Comparison of ENCODE assay signal across 1 cellular context in the genomic region with DNA sequence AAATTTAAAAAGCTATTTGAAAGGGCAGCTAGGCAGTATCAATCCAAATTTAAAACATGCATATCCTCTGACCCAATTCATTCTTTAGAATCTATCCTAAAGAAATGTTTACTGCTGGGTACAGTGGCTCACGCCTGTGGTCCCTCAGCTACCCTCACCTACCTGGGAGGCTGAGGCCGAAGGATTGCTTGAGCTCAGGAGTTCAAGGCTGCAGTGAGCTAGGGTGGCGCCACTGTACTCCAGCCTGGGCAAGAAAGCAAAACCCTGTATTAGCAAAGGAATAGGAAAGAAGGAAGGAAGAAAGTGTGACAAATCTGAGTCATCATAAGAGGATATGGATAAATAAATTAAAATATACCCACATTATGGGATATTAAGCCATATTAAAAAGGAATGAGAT.
TF ChIP-seq lines count a peak whose summit lies in the region.

No MANE protein-coding gene starts in this region.

TF ChIP-seq in WTC11, 78 proteins besides CTCF, POLR2A, EP300 and RAD21 (continued from another document):
- TF ChIP-seq, protein P1, sequence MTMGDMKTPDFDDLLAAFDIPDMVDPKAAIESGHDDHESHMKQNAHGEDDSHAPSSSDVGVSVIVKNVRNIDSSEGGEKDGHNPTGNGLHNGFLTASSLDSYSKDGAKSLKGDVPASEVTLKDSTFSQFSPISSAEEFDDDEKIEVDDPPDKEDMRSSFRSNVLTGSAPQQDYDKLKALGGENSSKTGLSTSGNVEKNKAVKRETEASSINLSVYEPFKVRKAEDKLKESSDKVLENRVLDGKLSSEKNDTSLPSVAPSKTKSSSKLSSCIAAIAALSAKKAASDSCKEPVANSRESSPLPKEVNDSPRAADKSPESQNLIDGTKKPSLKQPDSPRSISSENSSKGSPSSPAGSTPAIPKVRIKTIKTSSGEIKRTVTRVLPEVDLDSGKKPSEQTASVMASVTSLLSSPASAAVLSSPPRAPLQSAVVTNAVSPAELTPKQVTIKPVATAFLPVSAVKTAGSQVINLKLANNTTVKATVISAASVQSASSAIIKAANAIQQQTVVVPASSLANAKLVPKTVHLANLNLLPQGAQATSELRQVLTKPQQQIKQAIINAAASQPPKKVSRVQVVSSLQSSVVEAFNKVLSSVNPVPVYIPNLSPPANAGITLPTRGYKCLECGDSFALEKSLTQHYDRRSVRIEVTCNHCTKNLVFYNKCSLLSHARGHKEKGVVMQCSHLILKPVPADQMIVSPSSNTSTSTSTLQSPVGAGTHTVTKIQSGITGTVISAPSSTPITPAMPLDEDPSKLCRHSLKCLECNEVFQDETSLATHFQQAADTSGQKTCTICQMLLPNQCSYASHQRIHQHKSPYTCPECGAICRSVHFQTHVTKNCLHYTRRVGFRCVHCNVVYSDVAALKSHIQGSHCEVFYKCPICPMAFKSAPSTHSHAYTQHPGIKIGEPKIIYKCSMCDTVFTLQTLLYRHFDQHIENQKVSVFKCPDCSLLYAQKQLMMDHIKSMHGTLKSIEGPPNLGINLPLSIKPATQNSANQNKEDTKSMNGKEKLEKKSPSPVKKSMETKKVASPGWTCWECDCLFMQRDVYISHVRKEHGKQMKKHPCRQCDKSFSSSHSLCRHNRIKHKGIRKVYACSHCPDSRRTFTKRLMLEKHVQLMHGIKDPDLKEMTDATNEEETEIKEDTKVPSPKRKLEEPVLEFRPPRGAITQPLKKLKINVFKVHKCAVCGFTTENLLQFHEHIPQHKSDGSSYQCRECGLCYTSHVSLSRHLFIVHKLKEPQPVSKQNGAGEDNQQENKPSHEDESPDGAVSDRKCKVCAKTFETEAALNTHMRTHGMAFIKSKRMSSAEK (CRISPR knock-in tag; IDR thresholded peaks at IDR 0.05; ENCODE audit: borderline replicate concordance) = no peak
- no peak for TF ChIP-seq TCF7 (CRISPR knock-in tag; IDR thresholded peaks at IDR 0.05; ENCODE audit: low read depth)
- no peak for TF ChIP-seq FOXK1 (CRISPR knock-in tag; IDR thresholded peaks at IDR 0.05)
- no peak for TF ChIP-seq RELA (CRISPR knock-in tag; IDR thresholded peaks at IDR 0.05; ENCODE audit: borderline replicate concordance)
- TF ChIP-seq JUN (CRISPR knock-in tag; IDR thresholded peaks at IDR 0.05) = no peak
- TF ChIP-seq, protein P2, sequence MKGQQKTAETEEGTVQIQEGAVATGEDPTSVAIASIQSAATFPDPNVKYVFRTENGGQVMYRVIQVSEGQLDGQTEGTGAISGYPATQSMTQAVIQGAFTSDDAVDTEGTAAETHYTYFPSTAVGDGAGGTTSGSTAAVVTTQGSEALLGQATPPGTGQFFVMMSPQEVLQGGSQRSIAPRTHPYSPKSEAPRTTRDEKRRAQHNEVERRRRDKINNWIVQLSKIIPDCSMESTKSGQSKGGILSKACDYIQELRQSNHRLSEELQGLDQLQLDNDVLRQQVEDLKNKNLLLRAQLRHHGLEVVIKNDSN (CRISPR knock-in tag; IDR thresholded peaks at IDR 0.05) = no peak
